ENCODE assay signal across 1 cellular context in genomic region chr1:56825436-56825835, GRCh38.
TF ChIP-seq lines count a peak whose summit lies in the region.

No MANE protein-coding gene starts in this region.

TF ChIP-seq in IMR-90, 13 proteins besides CTCF, POLR2A, EP300 and RAD21 (continued from another document):
- TF ChIP-seq ELK1 (IDR thresholded peaks at IDR 0.05; ENCODE audit: borderline replicate concordance, low read depth, low read length) (no peak), RFX5 (IDR thresholded peaks at IDR 0.05; ENCODE audit: low read depth, low read length) (no peak), USF2 (IDR thresholded peaks at IDR 0.05; ENCODE audit: low read depth, low read length) (no peak), CHD1 (IDR thresholded peaks at IDR 0.05; ENCODE audit: low read depth, low read length) (no peak), CEBPB (IDR thresholded peaks at IDR 0.05; ENCODE audit: low read depth, low read length) (no peak), MAFK (IDR thresholded peaks at IDR 0.05; ENCODE audit: low read depth, low read length) (no peak), MXI1 (IDR thresholded peaks at IDR 0.05; ENCODE audit: borderline replicate concordance, low read depth, low read length) (no peak), RCOR1 (IDR thresholded peaks at IDR 0.05; ENCODE audit: insufficient replicate concordance, low read length) (no peak), FOS (IDR thresholded peaks at IDR 0.05; ENCODE audit: low read depth, low read length) (no peak; the same call in 1 of the 2 replicates)
